Comparison of ENCODE assay signal across 1 cellular context in the genomic region with DNA sequence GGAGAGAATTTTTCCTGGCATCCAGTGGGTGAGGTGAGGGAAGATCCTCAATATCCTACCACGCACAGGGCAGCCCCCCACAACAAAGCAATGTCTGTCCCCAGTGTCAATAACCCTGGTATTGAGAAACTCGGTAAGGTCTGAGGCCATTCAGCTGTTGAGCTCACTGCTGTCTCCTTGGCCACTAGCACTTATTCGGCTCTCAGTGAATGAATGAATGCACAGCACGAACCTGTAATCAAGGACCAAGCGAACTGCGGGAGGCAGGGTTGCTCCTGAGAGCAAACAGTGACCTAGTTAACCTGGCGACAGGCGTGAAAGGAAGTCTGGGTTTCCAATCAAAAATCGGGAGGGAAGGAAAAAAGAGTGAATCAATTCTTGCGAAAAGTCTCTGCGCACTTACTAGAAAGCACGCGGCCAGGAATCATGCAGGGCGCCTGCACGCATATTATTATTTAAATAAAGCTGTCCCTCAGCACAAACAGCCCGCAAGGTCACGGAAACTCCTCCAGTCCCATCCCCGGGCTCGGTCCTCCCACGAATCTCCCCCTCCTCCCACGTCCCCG.
TF ChIP-seq lines count a peak whose summit lies in the region.

No MANE protein-coding gene starts in this region.

TF ChIP-seq in GM12878, 131 proteins besides CTCF, POLR2A, EP300 and RAD21 (continues in another document):
- no peak for TF ChIP-seq GATAD2B (conservative IDR thresholded peaks at IDR 0.05; ENCODE audit: low read depth)
- no peak for TF ChIP-seq ZNF384 (IDR thresholded peaks at IDR 0.05; ENCODE audit: borderline replicate concordance, low read depth, low read length)
- TF ChIP-seq BMI1 (IDR thresholded peaks at IDR 0.05; ENCODE audit: borderline replicate concordance), result no peak
- TF ChIP-seq NFIC (IDR thresholded peaks at IDR 0.05; ENCODE audit: low read depth, low read length), result no peak
- TF ChIP-seq MTA2 (IDR thresholded peaks at IDR 0.05; ENCODE audit: low read depth), result no peak
- TF ChIP-seq NR2C2 (IDR thresholded peaks at IDR 0.05; ENCODE audit: borderline replicate concordance, control insufficient read depth, insufficient read length, low read depth), result no peak
- TF ChIP-seq CBFB (IDR thresholded peaks at IDR 0.05; ENCODE audit: low read depth), result no peak
- no peak for TF ChIP-seq PRDM15 (CRISPR knock-in tag; IDR thresholded peaks at IDR 0.05)
- TF ChIP-seq ZBED1 (IDR thresholded peaks at IDR 0.05; ENCODE audit: borderline replicate concordance), result 0 out of 2 replicates have a peak, but pooled peaks have one; percentile 11
- no peak for TF ChIP-seq MEF2A (IDR thresholded peaks at IDR 0.05; ENCODE audit: insufficient read depth, low read depth, low read length)
- no peak for TF ChIP-seq RUNX3 (IDR thresholded peaks at IDR 0.05; ENCODE audit: low read length)
- no peak for TF ChIP-seq CHD4 (IDR thresholded peaks at IDR 0.05)
- TF ChIP-seq HCFC1 (IDR thresholded peaks at IDR 0.05; ENCODE audit: low read length), result no peak
- TF ChIP-seq FOS (IDR thresholded peaks at IDR 0.05; ENCODE audit: borderline replicate concordance, extremely low read depth, insufficient read length), result no peak
- TF ChIP-seq ASH2L (IDR thresholded peaks at IDR 0.05; ENCODE audit: borderline replicate concordance, low read depth), result 0 out of 2 replicates have a peak, but pooled peaks have one; percentile 12
- TF ChIP-seq MYC (IDR thresholded peaks at IDR 0.05; ENCODE audit: insufficient read depth, insufficient read length, insufficient replicate concordance, low read length, severe bottlenecking), result no peak
- no peak for TF ChIP-seq ZBTB11 (CRISPR knock-in tag; IDR thresholded peaks at IDR 0.05)
- TF ChIP-seq RELB (IDR thresholded peaks at IDR 0.05; ENCODE audit: low read depth), result peak; percentile 42; the same call in 1 of the 2 replicates
- TF ChIP-seq ATF2 (IDR thresholded peaks at IDR 0.05; ENCODE audit: low read length), result no peak
- TF ChIP-seq ZSCAN29 (IDR thresholded peaks at IDR 0.05), result no peak
- TF ChIP-seq TCF12 (IDR thresholded peaks at IDR 0.05; ENCODE audit: low read depth, low read length), result no peak
- TF ChIP-seq FOXM1 (IDR thresholded peaks at IDR 0.05; ENCODE audit: low read depth, low read length), result no peak
- no peak for TF ChIP-seq LARP7 (IDR thresholded peaks at IDR 0.05)
- TF ChIP-seq, protein P1, sequence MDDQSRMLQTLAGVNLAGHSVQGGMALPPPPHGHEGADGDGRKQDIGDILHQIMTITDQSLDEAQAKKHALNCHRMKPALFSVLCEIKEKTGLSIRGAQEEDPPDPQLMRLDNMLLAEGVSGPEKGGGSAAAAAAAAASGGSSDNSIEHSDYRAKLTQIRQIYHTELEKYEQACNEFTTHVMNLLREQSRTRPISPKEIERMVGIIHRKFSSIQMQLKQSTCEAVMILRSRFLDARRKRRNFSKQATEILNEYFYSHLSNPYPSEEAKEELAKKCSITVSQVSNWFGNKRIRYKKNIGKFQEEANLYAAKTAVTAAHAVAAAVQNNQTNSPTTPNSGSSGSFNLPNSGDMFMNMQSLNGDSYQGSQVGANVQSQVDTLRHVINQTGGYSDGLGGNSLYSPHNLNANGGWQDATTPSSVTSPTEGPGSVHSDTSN (IDR thresholded peaks at IDR 0.05; ENCODE audit: insufficient replicate concordance, low read depth, low read length), result no peak
- no peak for TF ChIP-seq TCF3 (IDR thresholded peaks at IDR 0.05; ENCODE audit: borderline replicate concordance, insufficient read depth, low read depth, low read length)
- no peak for TF ChIP-seq ZBTB33 (IDR thresholded peaks at IDR 0.05)
- no peak for TF ChIP-seq HDAC2 (IDR thresholded peaks at IDR 0.05)
- no peak for TF ChIP-seq SP1 (IDR thresholded peaks at IDR 0.05; ENCODE audit: low read depth, low read length)
- TF ChIP-seq NFYA (IDR thresholded peaks at IDR 0.05; ENCODE audit: borderline replicate concordance, low read depth, low read length), result no peak
- TF ChIP-seq EZH2 (IDR thresholded peaks at IDR 0.05; ENCODE audit: borderline replicate concordance, control insufficient read depth, low read depth, low read length), result no peak
- no peak for TF ChIP-seq RELA (IDR thresholded peaks at IDR 0.05; ENCODE audit: borderline replicate concordance, partially characterized antibody)
- no peak for TF ChIP-seq RFX5 (IDR thresholded peaks at IDR 0.05; ENCODE audit: low read depth, low read length)
- TF ChIP-seq JUND (IDR thresholded peaks at IDR 0.05; ENCODE audit: low read depth, low read length), result no peak
- no peak for TF ChIP-seq IRF4 (IDR thresholded peaks at IDR 0.05; ENCODE audit: low read depth, low read length)
- no peak for TF ChIP-seq ZNF592 (IDR thresholded peaks at IDR 0.05)
- peak; percentile 69; the same call in 1 of the 2 replicates for TF ChIP-seq ESRRA (IDR thresholded peaks at IDR 0.05; ENCODE audit: low read length)
- TF ChIP-seq SREBF2 (IDR thresholded peaks at IDR 0.05; ENCODE audit: low read length), result no peak
- peak; percentile 36 to 44; a peak in 3 of 4 replicates for TF ChIP-seq IKZF2 (IDR thresholded peaks at IDR 0.05)
- TF ChIP-seq CEBPB (IDR thresholded peaks at IDR 0.05; ENCODE audit: borderline replicate concordance in 1 of 2, low read depth in 2 of 2, low read length in 2 of 2), result no peak
- no peak for TF ChIP-seq MTA3 (IDR thresholded peaks at IDR 0.05; ENCODE audit: borderline replicate concordance, low read length)
